Comparison of ENCODE assay signal across 9 cellular contexts in genomic region chr11:93526691-93527583, GRCh38. TPM values are rescaled to one million over a fixed set of nuclear protein-coding genes. Genes with fewer than 3 reads are reported as not detected.
A peak's percentile ranks its signal among the peaks of the same experiment; 100 is the strongest.
DNase-seq lines count a peak whose midpoint lies in the region; ATAC-seq and TF ChIP-seq lines count a peak whose summit lies in the region.
"Had no signal": no experiment of that assay in that cellular context is flagged by ENCODE, and none has a peak within 500 bp of the region (broad histone marks: within the 10 kb centered on the region; RNA-seq: fewer than 3 reads in every experiment).

No MANE protein-coding gene starts in this region.

- no peak overlapping the region for H3K4me3 ChIP-seq in suprapubic skin

- TF ChIP-seq EP300 in suprapubic skin (IDR thresholded peaks at IDR 0.05), result no peak

- TF ChIP-seq CTCF in suprapubic skin (IDR thresholded peaks at IDR 0.05) (no peak), GM20000 (IDR thresholded peaks at IDR 0.05; ENCODE audit: extremely low read depth, missing control alignments) (no peak)

- H3K9me3 ChIP-seq in suprapubic skin, result no peaks in the 10 kb centered on the region

- no peak for DNase-seq in activated T-cell treated with anti-CD3 and anti-CD28 coated beads, Interleukin-2, amount 50 U/mL, for 24 hours
- no peak for DNase-seq in activated T-cell treated with anti-CD3 and anti-CD28 coated beads, Interleukin-2, amount 50 U/mL, for 48 hours
- DNase-seq in activated T-helper 2 cell treated with anti-CD3 and anti-CD28 coated beads, Interferon-gamma antibody, Interleukin-2, Interleukin-4, amounts not matched to agents 10 μg/mL and 5 μg/mL and 100 μg/mL, durations not matched to agents 14 hours and 24 hours and 36 hours (ENCODE audit: low spot score), result no peak
- no peak for DNase-seq in suprapubic skin (ENCODE audit: low spot score in 2 of 2)
- DNase-seq in GM20000 (ENCODE audit: low spot score), result no peak
- DNase-seq in mucosa of gallbladder (ENCODE audit: low spot score), result no peak
- no peak for DNase-seq in NCI-H2227 (lab: John Stamatoyannopoulos, UW; ENCODE audit: unreplicated experiment)
- DNase-seq: NCI-H226 had no signal

- H3K36me3 Mint-ChIP-seq in activated T-cell treated with anti-CD3 and anti-CD28 coated beads, Interleukin-2, amount 50 U/mL, for 24 hours (ENCODE audit: low read depth), result no peaks in the 10 kb centered on the region
- peaks cover 22% of the 10 kb centered on the region for H3K36me3 Mint-ChIP-seq in activated T-helper 2 cell treated with anti-CD3 and anti-CD28 coated beads, Interferon-gamma antibody, Interleukin-2, Interleukin-4, amounts not matched to agents 10 μg/mL and 5 μg/mL and 100 μg/mL, durations not matched to agents 14 hours and 24 hours and 36 hours (ENCODE audit: low read depth)

- H3K27ac ChIP-seq in suprapubic skin, result peak overlapping the region; percentile 75

- no peaks in the 10 kb centered on the region for H3K36me3 ChIP-seq in suprapubic skin

- H3K27ac Mint-ChIP-seq in activated T-cell treated with anti-CD3 and anti-CD28 coated beads, Interleukin-2, amount 50 U/mL, for 24 hours, result peak overlapping the region; percentile 39
- H3K27ac Mint-ChIP-seq in activated T-helper 2 cell treated with anti-CD3 and anti-CD28 coated beads, Interferon-gamma antibody, Interleukin-2, Interleukin-4, amounts not matched to agents 10 μg/mL and 5 μg/mL and 100 μg/mL, durations not matched to agents 14 hours and 24 hours and 36 hours, result peak overlapping the region; percentile 40

- no peaks in the 10 kb centered on the region for H3K27me3 Mint-ChIP-seq in activated T-cell treated with anti-CD3 and anti-CD28 coated beads, Interleukin-2, amount 50 U/mL, for 24 hours
- H3K27me3 Mint-ChIP-seq in activated T-helper 2 cell treated with anti-CD3 and anti-CD28 coated beads, Interferon-gamma antibody, Interleukin-2, Interleukin-4, amounts not matched to agents 10 μg/mL and 5 μg/mL and 100 μg/mL, durations not matched to agents 14 hours and 24 hours and 36 hours (ENCODE audit: low read depth), result no peaks in the 10 kb centered on the region

- no peaks in the 10 kb centered on the region for H3K9me3 Mint-ChIP-seq in activated T-cell treated with anti-CD3 and anti-CD28 coated beads, Interleukin-2, amount 50 U/mL, for 24 hours
- H3K9me3 Mint-ChIP-seq in activated T-helper 2 cell treated with anti-CD3 and anti-CD28 coated beads, Interferon-gamma antibody, Interleukin-2, Interleukin-4, amounts not matched to agents 10 μg/mL and 5 μg/mL and 100 μg/mL, durations not matched to agents 14 hours and 24 hours and 36 hours, result no peaks in the 10 kb centered on the region

- H3K4me3 Mint-ChIP-seq in activated T-cell treated with anti-CD3 and anti-CD28 coated beads, Interleukin-2, amount 50 U/mL, for 24 hours, result no peak overlapping the region
- H3K4me3 Mint-ChIP-seq in activated T-helper 2 cell treated with anti-CD3 and anti-CD28 coated beads, Interferon-gamma antibody, Interleukin-2, Interleukin-4, amounts not matched to agents 10 μg/mL and 5 μg/mL and 100 μg/mL, durations not matched to agents 14 hours and 24 hours and 36 hours (ENCODE audit: low read depth), result no peak overlapping the region

- 90% methylated on average over 7 of the region's 7 CpGs for WGBS in suprapubic skin

- peak; percentile 26 for ATAC-seq in HG02798 (IDR thresholded peaks at IDR 0.05; ENCODE audit: poor library complexity, unreplicated experiment)

- intact Hi-C loops in activated T-helper 2 cell treated with anti-CD3 and anti-CD28 coated beads, Interferon-gamma antibody, Interleukin-2, Interleukin-4, amounts not matched to agents 10 μg/mL and 5 μg/mL and 100 μg/mL, durations not matched to agents 14 hours and 24 hours and 36 hours (cut with micrococcal nuclease), result loop anchor here (5.0 kb wide), 1 partner anchor 330 kb away; the partner anchor contains the start of gene SLC36A4

- H3K4me1 ChIP-seq in suprapubic skin, result peaks cover 46% of the 10 kb centered on the region

- peaks cover 70% of the 10 kb centered on the region for H3K4me1 Mint-ChIP-seq in activated T-cell treated with anti-CD3 and anti-CD28 coated beads, Interleukin-2, amount 50 U/mL, for 24 hours (ENCODE audit: low read depth)
- peaks cover 89% of the 10 kb centered on the region for H3K4me1 Mint-ChIP-seq in activated T-helper 2 cell treated with anti-CD3 and anti-CD28 coated beads, Interferon-gamma antibody, Interleukin-2, Interleukin-4, amounts not matched to agents 10 μg/mL and 5 μg/mL and 100 μg/mL, durations not matched to agents 14 hours and 24 hours and 36 hours (ENCODE audit: low read depth)

- no peak for TF ChIP-seq POLR2A in suprapubic skin (IDR thresholded peaks at IDR 0.05)

- H3K27me3 ChIP-seq in suprapubic skin, result no peaks in the 10 kb centered on the region

RNA-seq across cellular contexts. Expression of gene SMCO4, which starts 16.3 kb away (rescaled TPM):
- 40.8 and 41.5 TPM in 2 replicates for total RNA-seq in activated T-helper 2 cell treated with anti-CD3 and anti-CD28 coated beads, Interferon-gamma antibody, Interleukin-2, Interleukin-4, amounts not matched to agents 10 μg/mL and 5 μg/mL and 100 μg/mL, durations not matched to agents 14 hours and 24 hours and 36 hours
- total RNA-seq in suprapubic skin, result 10 to 100 TPM; 12.1 to 53.1 (median 26.9) TPM
- total RNA-seq in mucosa of gallbladder, result 62.4 TPM
